1 cellular context compared by ENCODE assay signal in the genomic region with DNA sequence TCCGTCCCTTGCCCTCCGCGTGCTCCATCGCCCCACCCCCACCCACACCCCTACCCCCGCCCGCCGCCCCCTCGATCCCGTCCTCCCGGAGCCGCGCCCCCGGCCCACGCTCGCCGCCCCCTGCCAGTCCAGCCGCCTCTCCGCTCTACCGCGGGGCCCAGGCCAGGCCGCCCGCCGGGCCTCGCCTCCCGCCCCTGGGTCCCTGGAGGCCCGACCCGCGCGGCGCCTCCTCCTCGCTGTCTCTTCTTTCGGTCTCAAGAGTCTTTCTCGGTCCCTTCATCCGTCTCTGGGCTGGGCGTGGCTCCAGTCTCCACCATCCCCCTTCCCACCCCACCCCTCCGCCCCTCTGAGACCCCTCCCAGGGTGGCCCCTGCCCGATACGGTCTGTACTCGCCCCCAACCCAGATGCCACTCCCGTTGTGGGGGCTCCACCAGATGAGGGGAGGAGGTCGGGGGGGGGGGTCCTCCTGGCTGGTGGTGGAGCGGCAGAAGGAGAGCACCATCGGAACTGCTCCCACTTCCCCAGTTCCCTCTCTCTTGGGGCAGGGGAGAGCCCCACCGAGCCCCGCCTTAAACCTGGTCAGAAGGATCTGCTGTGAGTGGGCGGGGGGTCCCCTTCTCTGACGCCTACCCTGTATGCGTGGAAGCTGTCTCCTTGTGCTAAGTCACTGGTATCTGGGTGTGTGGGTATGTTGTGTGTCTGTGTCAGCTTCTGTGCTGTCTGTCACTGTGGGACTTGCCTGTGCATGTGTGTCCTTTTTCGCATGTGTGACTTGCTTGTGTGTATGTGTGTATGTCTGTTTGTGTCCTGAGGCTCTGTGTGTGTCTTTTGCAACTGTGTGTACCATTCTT.
TF ChIP-seq lines count a peak whose summit lies in the region.

No MANE protein-coding gene starts in this region.

TF ChIP-seq in HepG2, 621 proteins besides CTCF, POLR2A, EP300 and RAD21 (continued from another document):
- TF ChIP-seq GABPA (IDR thresholded peaks at IDR 0.05; ENCODE audit: low read depth, low read length) (no peak), GABPA (CRISPR knock-in tag; IDR thresholded peaks at IDR 0.05; ENCODE audit: low read depth) (no peak), HDAC1 (CRISPR knock-in tag; IDR thresholded peaks at IDR 0.05) (peak; percentile 42; the same call in 1 of the 2 replicates)
TF ChIP-seq in HepG2: peak in this region for 8.
